1 cellular context compared by ENCODE assay signal in the genomic region with DNA sequence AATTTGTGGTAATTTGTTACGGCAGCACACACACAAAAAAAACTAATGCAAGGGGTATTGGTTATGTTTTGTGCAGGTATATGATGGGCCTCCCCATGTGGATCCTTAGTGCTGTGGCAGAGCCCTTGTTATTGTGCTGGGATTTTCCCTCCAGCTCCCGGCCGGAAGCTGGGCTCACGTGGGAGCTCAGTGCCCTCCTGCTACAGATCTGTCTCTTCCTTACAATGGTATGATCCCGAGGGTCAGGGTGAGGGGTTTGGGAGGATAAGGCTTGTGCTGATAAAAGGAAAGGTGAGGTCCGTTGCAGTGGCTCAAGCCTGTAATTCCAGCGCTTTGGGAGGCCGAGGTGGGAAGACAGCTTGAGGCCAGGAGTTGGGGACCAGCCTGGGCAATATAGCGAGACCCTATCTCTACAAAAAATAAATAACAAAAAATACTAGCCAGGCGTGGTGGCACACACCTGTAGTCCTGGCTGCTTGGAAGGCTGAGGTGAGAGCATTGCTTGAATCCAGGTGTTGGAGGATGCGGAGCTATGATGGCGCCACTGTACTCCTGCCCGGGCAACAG.
TF ChIP-seq lines count a peak whose summit lies in the region.

No MANE protein-coding gene starts in this region.

TF ChIP-seq in HepG2, 621 proteins besides CTCF, POLR2A, EP300 and RAD21:
- TF ChIP-seq GABPB1 (CRISPR knock-in tag; IDR thresholded peaks at IDR 0.05), result 0 out of 2 replicates have a peak, but pooled peaks have one; percentile 16
- no peak for TF ChIP-seq NCOA2 (CRISPR knock-in tag; IDR thresholded peaks at IDR 0.05)
- TF ChIP-seq GABPA (IDR thresholded peaks at IDR 0.05; ENCODE audit: low read depth, low read length), result no peak
- peak; percentile 58; the same call in 1 of the 2 replicates for TF ChIP-seq GABPA (CRISPR knock-in tag; IDR thresholded peaks at IDR 0.05; ENCODE audit: low read depth)
- TF ChIP-seq ZFP36L2 (CRISPR knock-in tag; IDR thresholded peaks at IDR 0.05), result no peak
- 0 out of 2 replicates have a peak, but pooled peaks have one; percentile 20 for TF ChIP-seq ERF (CRISPR knock-in tag; IDR thresholded peaks at IDR 0.05)
- TF ChIP-seq, protein P1, sequence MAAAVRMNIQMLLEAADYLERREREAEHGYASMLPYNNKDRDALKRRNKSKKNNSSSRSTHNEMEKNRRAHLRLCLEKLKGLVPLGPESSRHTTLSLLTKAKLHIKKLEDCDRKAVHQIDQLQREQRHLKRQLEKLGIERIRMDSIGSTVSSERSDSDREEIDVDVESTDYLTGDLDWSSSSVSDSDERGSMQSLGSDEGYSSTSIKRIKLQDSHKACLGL (CRISPR knock-in tag; IDR thresholded peaks at IDR 0.05), result no peak
- TF ChIP-seq, protein P2, sequence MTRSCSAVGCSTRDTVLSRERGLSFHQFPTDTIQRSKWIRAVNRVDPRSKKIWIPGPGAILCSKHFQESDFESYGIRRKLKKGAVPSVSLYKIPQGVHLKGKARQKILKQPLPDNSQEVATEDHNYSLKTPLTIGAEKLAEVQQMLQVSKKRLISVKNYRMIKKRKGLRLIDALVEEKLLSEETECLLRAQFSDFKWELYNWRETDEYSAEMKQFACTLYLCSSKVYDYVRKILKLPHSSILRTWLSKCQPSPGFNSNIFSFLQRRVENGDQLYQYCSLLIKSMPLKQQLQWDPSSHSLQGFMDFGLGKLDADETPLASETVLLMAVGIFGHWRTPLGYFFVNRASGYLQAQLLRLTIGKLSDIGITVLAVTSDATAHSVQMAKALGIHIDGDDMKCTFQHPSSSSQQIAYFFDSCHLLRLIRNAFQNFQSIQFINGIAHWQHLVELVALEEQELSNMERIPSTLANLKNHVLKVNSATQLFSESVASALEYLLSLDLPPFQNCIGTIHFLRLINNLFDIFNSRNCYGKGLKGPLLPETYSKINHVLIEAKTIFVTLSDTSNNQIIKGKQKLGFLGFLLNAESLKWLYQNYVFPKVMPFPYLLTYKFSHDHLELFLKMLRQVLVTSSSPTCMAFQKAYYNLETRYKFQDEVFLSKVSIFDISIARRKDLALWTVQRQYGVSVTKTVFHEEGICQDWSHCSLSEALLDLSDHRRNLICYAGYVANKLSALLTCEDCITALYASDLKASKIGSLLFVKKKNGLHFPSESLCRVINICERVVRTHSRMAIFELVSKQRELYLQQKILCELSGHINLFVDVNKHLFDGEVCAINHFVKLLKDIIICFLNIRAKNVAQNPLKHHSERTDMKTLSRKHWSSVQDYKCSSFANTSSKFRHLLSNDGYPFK (CRISPR knock-in tag; IDR thresholded peaks at IDR 0.05; ENCODE audit: borderline replicate concordance), result no peak
- no peak for TF ChIP-seq SIN3A (IDR thresholded peaks at IDR 0.05; ENCODE audit: borderline replicate concordance, low read depth, low read length)
- TF ChIP-seq, protein P3, sequence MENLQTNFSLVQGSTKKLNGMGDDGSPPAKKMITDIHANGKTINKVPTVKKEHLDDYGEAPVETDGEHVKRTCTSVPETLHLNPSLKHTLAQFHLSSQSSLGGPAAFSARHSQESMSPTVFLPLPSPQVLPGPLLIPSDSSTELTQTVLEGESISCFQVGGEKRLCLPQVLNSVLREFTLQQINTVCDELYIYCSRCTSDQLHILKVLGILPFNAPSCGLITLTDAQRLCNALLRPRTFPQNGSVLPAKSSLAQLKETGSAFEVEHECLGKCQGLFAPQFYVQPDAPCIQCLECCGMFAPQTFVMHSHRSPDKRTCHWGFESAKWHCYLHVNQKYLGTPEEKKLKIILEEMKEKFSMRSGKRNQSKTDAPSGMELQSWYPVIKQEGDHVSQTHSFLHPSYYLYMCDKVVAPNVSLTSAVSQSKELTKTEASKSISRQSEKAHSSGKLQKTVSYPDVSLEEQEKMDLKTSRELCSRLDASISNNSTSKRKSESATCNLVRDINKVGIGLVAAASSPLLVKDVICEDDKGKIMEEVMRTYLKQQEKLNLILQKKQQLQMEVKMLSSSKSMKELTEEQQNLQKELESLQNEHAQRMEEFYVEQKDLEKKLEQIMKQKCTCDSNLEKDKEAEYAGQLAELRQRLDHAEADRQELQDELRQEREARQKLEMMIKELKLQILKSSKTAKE (CRISPR knock-in tag; IDR thresholded peaks at IDR 0.05; ENCODE audit: borderline replicate concordance), result no peak
- TF ChIP-seq ISL2 (CRISPR knock-in tag; IDR thresholded peaks at IDR 0.05), result no peak
- TF ChIP-seq RELA (CRISPR knock-in tag; IDR thresholded peaks at IDR 0.05), result no peak
